21 cellular contexts compared by ENCODE assay signal in genomic region chr7:64182036-64182790, GRCh38. TPM values are rescaled to one million over a fixed set of nuclear protein-coding genes. Genes with fewer than 3 reads are reported as not detected.
DNase-seq lines count a peak whose midpoint lies in the region; ATAC-seq and TF ChIP-seq lines count a peak whose summit lies in the region.
"Had no signal": no experiment of that assay in that cellular context is flagged by ENCODE, and none has a peak within 500 bp of the region (broad histone marks: within the 10 kb centered on the region; RNA-seq: fewer than 3 reads in every experiment).

No MANE protein-coding gene starts in this region.

- H3K4me1 ChIP-seq in testis, result no peaks in the 10 kb centered on the region
- H3K4me1 ChIP-seq: Caco-2 had no signal

- no peak for TF ChIP-seq POLR2A in testis (IDR thresholded peaks at IDR 0.05)

- peak overlapping the region; percentile 21 to 47 for H3K4me3 ChIP-seq in testis

- no peak overlapping the region for H3K27ac ChIP-seq in testis
- H3K27ac ChIP-seq: C4-2B had no signal

- intact Hi-C loops in testis (cut with DNase I; ENCODE audit: low total_unique reads), result loop anchor here (10.0 kb wide), 1 partner anchor 443 kb away; no protein-coding TSS in a partner anchor

- TF ChIP-seq CTCF in testis (IDR thresholded peaks at IDR 0.05) (no peak), GM13976 (IDR thresholded peaks at IDR 0.05; ENCODE audit: borderline replicate concordance, control extremely low read depth, extremely low read depth, insufficient read depth, missing control alignments) (no peak)

- no peaks in the 10 kb centered on the region for H3K27me3 ChIP-seq in testis

- in situ Hi-C loops in GM13976 (cut with MboI; ENCODE audit: low sequenced_read_pairs, unreplicated experiment), result no loop called here

- peaks cover 22% of the 10 kb centered on the region for H3K27me3 Mint-ChIP-seq in stimulated activated naive CD8-positive, alpha-beta T cell treated with anti-CD3 and anti-CD28 coated beads, Interleukin-15, amount 100 ng/mL, for 72 hours
- peaks cover 14% of the 10 kb centered on the region for H3K27me3 Mint-ChIP-seq in T-helper 17 cell
- H3K27me3 Mint-ChIP-seq: IgD-negative memory B cell had no signal

- no peak for DNase-seq in stimulated activated naive CD8-positive, alpha-beta T cell treated with anti-CD3 and anti-CD28 coated beads, Interleukin-15, Interleukin-2, amounts not matched to agents 100 U/mL and 50 U/mL, for 24 hours
- DNase-seq in stimulated activated naive CD8-positive, alpha-beta T cell treated with anti-CD3 and anti-CD28 coated beads, Interleukin-15, amount 100 ng/mL, for 72 hours, result no peak
- no peak for DNase-seq in T-helper 17 cell
- no peak for DNase-seq in testis
- no peak for DNase-seq in SIG-M5 (lab: John Stamatoyannopoulos, UW)
- no peak for DNase-seq in GM13976 (ENCODE audit: low spot score)
- DNase-seq: ACHN, AML-193, DMS153, DMS79 treated with DMSO at 0.1 percent for 48 hours, GF-D8, GOT3, HFFc6 had no signal

- no peaks in the 10 kb centered on the region for H3K36me3 Mint-ChIP-seq in T-helper 17 cell (ENCODE audit: low read depth)
- H3K36me3 Mint-ChIP-seq: IgD-negative memory B cell had no signal

- H3K9me3 ChIP-seq in T-helper 17 cell (ENCODE audit: control insufficient read depth, low read length, poor library complexity, severe bottlenecking) (no peaks in the 10 kb centered on the region), testis (no peaks in the 10 kb centered on the region)
- H3K9me3 ChIP-seq: Caco-2 had no signal

- peak; percentile 14 for ATAC-seq in stimulated activated naive CD8-positive, alpha-beta T cell treated with anti-CD3 and anti-CD28 coated beads, Interleukin-15, Interleukin-2, amounts not matched to agents 100 U/mL and 50 U/mL, for 24 hours
- no peak for ATAC-seq in stimulated activated naive CD8-positive, alpha-beta T cell treated with anti-CD3 and anti-CD28 coated beads, Interleukin-15, amount 100 ng/mL, for 72 hours
- ATAC-seq in T-helper 17 cell, result no peak
- ATAC-seq: HCT116, HepG2 had no signal

- no peaks in the 10 kb centered on the region for H3K4me1 Mint-ChIP-seq in stimulated activated naive CD8-positive, alpha-beta T cell treated with anti-CD3 and anti-CD28 coated beads, Interleukin-15, amount 100 ng/mL, for 72 hours
- H3K4me1 Mint-ChIP-seq in T-helper 17 cell, result peaks cover 2% of the 10 kb centered on the region
- H3K4me1 Mint-ChIP-seq: IgD-negative memory B cell had no signal

- H3K36me3 ChIP-seq in testis (ENCODE audit: low read depth, missing control alignments), result no peaks in the 10 kb centered on the region

- WGBS in testis, 2 donors, result 23% methylated on average over 52 of the region's 66 CpGs; no CpG with 5 or more reads in 1 of the 2 donors

- H3K27ac Mint-ChIP-seq in stimulated activated naive CD8-positive, alpha-beta T cell treated with anti-CD3 and anti-CD28 coated beads, Interleukin-15, amount 100 ng/mL, for 72 hours, result no peak overlapping the region
- H3K27ac Mint-ChIP-seq in T-helper 17 cell, result no peak overlapping the region
- H3K27ac Mint-ChIP-seq: CD4-positive, alpha-beta T cell; HFFc6; IgD-negative memory B cell had no signal

- H3K9me3 Mint-ChIP-seq in stimulated activated naive CD8-positive, alpha-beta T cell treated with anti-CD3 and anti-CD28 coated beads, Interleukin-15, amount 100 ng/mL, for 72 hours, result peaks cover 5 to 12% of the 10 kb centered on the region in 2 donors

- no peak overlapping the region for H3K4me3 Mint-ChIP-seq in stimulated activated naive CD8-positive, alpha-beta T cell treated with anti-CD3 and anti-CD28 coated beads, Interleukin-15, amount 100 ng/mL, for 72 hours
- peak overlapping the region; percentile 45 for H3K4me3 Mint-ChIP-seq in T-helper 17 cell
- H3K4me3 Mint-ChIP-seq: CD4-positive, alpha-beta T cell; HFFc6; IgD-negative memory B cell had no signal

RNA-seq across cellular contexts. Expression of gene ZNF735, which starts 24.8 kb away (rescaled TPM):
- total RNA-seq in T-helper 17 cell (not detected), testis (under 1 TPM; 0.19 to 0.31 TPM)
- polyA plus RNA-seq in testis (ENCODE audit: insufficient read depth, low read depth, low replicate concordance), result not detected
- total RNA-seq: Caco-2; CD4-positive, alpha-beta T cell; H7; HepG2; HFFc6 had no signal
- polyA plus RNA-seq: BJ, HepG2, IgD-negative memory B cell had no signal

RNA-seq across cellular contexts. Expression of gene ZNF679, which starts 46.1 kb away (rescaled TPM):
- total RNA-seq in T-helper 17 cell, result not detected
- total RNA-seq in testis, result 1 to 10 TPM; 1.3 to 2.6 TPM
- 0.99 TPM for polyA plus RNA-seq in testis (ENCODE audit: insufficient read depth, low read depth, low replicate concordance)
- total RNA-seq: Caco-2; CD4-positive, alpha-beta T cell; H7; HepG2; HFFc6 had no signal
- polyA plus RNA-seq: BJ, HepG2, IgD-negative memory B cell had no signal
